1 cellular context compared by ENCODE assay signal in the genomic region with DNA sequence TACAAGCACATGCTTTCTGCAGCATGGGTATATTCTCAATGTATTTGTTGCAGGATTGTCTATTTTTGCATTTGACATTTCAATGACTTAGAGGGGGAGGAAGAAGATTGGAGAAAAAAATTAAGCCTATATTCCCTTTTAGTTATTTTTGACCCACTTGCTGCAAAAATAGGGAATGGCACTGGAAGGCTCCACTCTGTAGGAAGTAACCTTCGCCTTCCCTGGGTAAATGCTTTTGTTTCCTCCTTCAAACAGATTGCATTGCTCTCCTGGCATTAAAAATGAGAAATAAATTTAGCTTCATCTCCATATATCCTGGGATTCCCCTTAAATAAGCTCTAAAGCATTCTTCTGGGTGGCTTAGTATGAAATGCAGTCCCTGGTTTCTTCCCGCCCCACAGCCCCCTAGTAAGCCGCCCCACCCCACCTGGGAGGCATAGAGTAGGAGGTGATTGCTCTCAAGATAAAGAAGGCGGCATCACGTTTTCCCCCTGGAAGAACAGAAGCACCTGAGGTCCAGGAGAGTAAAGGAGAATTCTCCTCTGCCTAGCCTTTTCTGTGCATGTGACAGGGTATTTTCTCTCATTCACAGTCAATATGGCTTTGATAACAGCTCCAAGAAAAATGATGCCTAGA.
TF ChIP-seq lines count a peak whose summit lies in the region.

No MANE protein-coding gene starts in this region.

TF ChIP-seq in WTC11, 78 proteins besides CTCF, POLR2A, EP300 and RAD21 (continued from another document):
- TF ChIP-seq NR3C1 (CRISPR knock-in tag; conservative IDR thresholded peaks at IDR 0.05; ENCODE audit: low read depth), result no peak
- TF ChIP-seq, protein P1, sequence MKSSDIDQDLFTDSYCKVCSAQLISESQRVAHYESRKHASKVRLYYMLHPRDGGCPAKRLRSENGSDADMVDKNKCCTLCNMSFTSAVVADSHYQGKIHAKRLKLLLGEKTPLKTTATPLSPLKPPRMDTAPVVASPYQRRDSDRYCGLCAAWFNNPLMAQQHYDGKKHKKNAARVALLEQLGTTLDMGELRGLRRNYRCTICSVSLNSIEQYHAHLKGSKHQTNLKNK (CRISPR knock-in tag; IDR thresholded peaks at IDR 0.05), result no peak
TF ChIP-seq in WTC11: peak in this region for 0.
